In genomic region chr18:59139615-59140286, GRCh38 we compare ENCODE assay signal across 8 cellular contexts. TPM values are rescaled to one million over a fixed set of nuclear protein-coding genes. Genes with fewer than 3 reads are reported as not detected.
DNase-seq lines count a peak whose midpoint lies in the region; ATAC-seq and TF ChIP-seq lines count a peak whose summit lies in the region.

SEC11C (plus strand) TSS chr18:59139884; CDS start chr18:59139949, 65 bp downstream.

- H3K4me1 Mint-ChIP-seq in WTC11, result peaks cover 21% of the 10 kb centered on the region

- TF ChIP-seq POLR2A in spleen (IDR thresholded peaks at IDR 0.05), result no peak

- peaks cover 5% of the 10 kb centered on the region; the same call in 1 of the 2 replicates for H3K9me3 Mint-ChIP-seq in WTC11

- H3K4me3 ChIP-seq in AG04449 (ENCODE audit: low read depth, low read length) (peak within 1 kb of the TSS; percentile 78), spleen (peak within 1 kb of the TSS; percentile 71 to 99 (median 92))

- peaks cover 11 to 42% (median 29%) of the 10 kb centered on the region in 6 donors for H3K4me1 ChIP-seq in spleen

- H3K27ac ChIP-seq in caudate nucleus (ENCODE audit: low read depth, low read length), result peak within 1 kb of the TSS; percentile 94
- H3K27ac ChIP-seq in spleen, result peak within 1 kb of the TSS; percentile 84 to 95 (median 92)

- H3K27me3 Mint-ChIP-seq in WTC11 (ENCODE audit: low read depth), result peaks cover 26% of the 10 kb centered on the region

- CTCF ChIA-PET in AG04449 (lab: Yijun Ruan, JAX), result interaction anchor here (0.7 to 1.4 kb wide), 2 partner anchors 67 to 262 kb away, joined by 3 to 4 read pairs; no protein-coding TSS in a partner anchor
- CTCF ChIA-PET in WTC11 (lab: Charles Lee), result interaction anchor here (1.0 to 2.3 kb wide), 6 partner anchors 56 to 371 kb away, joined by 3 to 7 read pairs (median 5); no protein-coding TSS in a partner anchor

- intact Hi-C loops in spleen (cut with DNase I; ENCODE audit: low total_unique reads), result no loop called here

- H3K27me3 ChIP-seq in spleen (replicated peaks in 1 of 7), result peaks cover 0 to 8% (median 0%) of the 10 kb centered on the region in 7 donors

- DNase-seq in AG04449 (ENCODE audit: low read depth, low spot score), result peak; percentile 65
- peak; percentile 85 for DNase-seq in NCI-H226
- peak; percentile 96 for DNase-seq in WTC11 (ENCODE audit: low spot score)
- peak; percentile 85 to 99 (median 96) for DNase-seq in caudate nucleus (lab: John Stamatoyannopoulos, UW)
- DNase-seq in inferior parietal cortex (ENCODE audit: extremely low spot score), result peak; percentile 96
- peak; percentile 99 for DNase-seq in spleen

- H3K36me3 Mint-ChIP-seq in WTC11, result no peaks in the 10 kb centered on the region

- no peaks in the 10 kb centered on the region for H3K36me3 ChIP-seq in spleen

- H3K4me3 Mint-ChIP-seq in WTC11, result peak within 1 kb of the TSS; percentile 91

- TF ChIP-seq CTCF in AG04449 (IDR thresholded peaks at IDR 0.05; ENCODE audit: insufficient read depth, low read length, missing control alignments) (no peak), WTC11 (IDR thresholded peaks at IDR 0.05) (no peak), spleen (IDR thresholded peaks at IDR 0.05 in 8 of 11, conservative IDR thresholded peaks at IDR 0.05 in 3 of 11) (peak in 1 of 11 experiments; percentile 19)

- 0 to 1% (median 0%) methylated on average over 32 to 55 of the region's 55 CpGs for whole genome bisulfite sequencing in spleen, 5 donors

- ATAC-seq in GM18909 (IDR thresholded peaks at IDR 0.05; ENCODE audit: poor library complexity, unreplicated experiment) (peak; percentile 83), HG03175 (IDR thresholded peaks at IDR 0.05; ENCODE audit: unreplicated experiment) (peak; percentile 81), WTC11 (peak; percentile 97)

- POLR2A ChIA-PET in AG04449 (lab: Yijun Ruan, JAX) (no interaction called here), WTC11 (lab: Charles Lee) (interaction anchor here (0.6 to 0.7 kb wide), 2 partner anchors 9 to 275 kb away, joined by 3 read pairs; partner anchors contain the start of gene ZNF532)

- no peaks in the 10 kb centered on the region for H3K9me3 ChIP-seq in spleen

- peak within 1 kb of the TSS; percentile 90 for H3K27ac Mint-ChIP-seq in WTC11

TF ChIP-seq in WTC11, 78 proteins besides CTCF, POLR2A, EP300 and RAD21 (continues in another document):
- TF ChIP-seq SP1 (CRISPR knock-in tag; conservative IDR thresholded peaks at IDR 0.05) (peak; percentile 85), ETV6 (CRISPR knock-in tag; IDR thresholded peaks at IDR 0.05) (0 out of 2 replicates have a peak, but pooled peaks have one; percentile 16), SMAD4 (CRISPR knock-in tag; IDR thresholded peaks at IDR 0.05) (no peak), PREB (CRISPR knock-in tag; IDR thresholded peaks at IDR 0.05; ENCODE audit: borderline replicate concordance) (no peak), GABPB1 (CRISPR knock-in tag; IDR thresholded peaks at IDR 0.05) (no peak), MAX (CRISPR knock-in tag; IDR thresholded peaks at IDR 0.05) (peak; percentile 48), ESRRA (CRISPR knock-in tag; IDR thresholded peaks at IDR 0.05; ENCODE audit: borderline replicate concordance) (0 out of 2 replicates have a peak, but pooled peaks have one; percentile 24), CREM (CRISPR knock-in tag; IDR thresholded peaks at IDR 0.05) (peak; percentile 79; the same call in 1 of the 2 replicates), ERG (CRISPR knock-in tag; IDR thresholded peaks at IDR 0.05) (0 out of 2 replicates have a peak, but pooled peaks have one; percentile 37), ZNF423 (CRISPR knock-in tag; IDR thresholded peaks at IDR 0.05) (no peak), FOXK1 (CRISPR knock-in tag; IDR thresholded peaks at IDR 0.05) (peak; percentile 59; the same call in 1 of the 2 replicates), ZNF512 (CRISPR knock-in tag; IDR thresholded peaks at IDR 0.05; ENCODE audit: borderline replicate concordance) (no peak), E2F5 (CRISPR knock-in tag; IDR thresholded peaks at IDR 0.05) (no peak)
- TF ChIP-seq, protein P1, sequence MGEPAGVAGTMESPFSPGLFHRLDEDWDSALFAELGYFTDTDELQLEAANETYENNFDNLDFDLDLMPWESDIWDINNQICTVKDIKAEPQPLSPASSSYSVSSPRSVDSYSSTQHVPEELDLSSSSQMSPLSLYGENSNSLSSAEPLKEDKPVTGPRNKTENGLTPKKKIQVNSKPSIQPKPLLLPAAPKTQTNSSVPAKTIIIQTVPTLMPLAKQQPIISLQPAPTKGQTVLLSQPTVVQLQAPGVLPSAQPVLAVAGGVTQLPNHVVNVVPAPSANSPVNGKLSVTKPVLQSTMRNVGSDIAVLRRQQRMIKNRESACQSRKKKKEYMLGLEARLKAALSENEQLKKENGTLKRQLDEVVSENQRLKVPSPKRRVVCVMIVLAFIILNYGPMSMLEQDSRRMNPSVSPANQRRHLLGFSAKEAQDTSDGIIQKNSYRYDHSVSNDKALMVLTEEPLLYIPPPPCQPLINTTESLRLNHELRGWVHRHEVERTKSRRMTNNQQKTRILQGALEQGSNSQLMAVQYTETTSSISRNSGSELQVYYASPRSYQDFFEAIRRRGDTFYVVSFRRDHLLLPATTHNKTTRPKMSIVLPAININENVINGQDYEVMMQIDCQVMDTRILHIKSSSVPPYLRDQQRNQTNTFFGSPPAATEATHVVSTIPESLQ (CRISPR knock-in tag; IDR thresholded peaks at IDR 0.05), result no peak

RNA-seq across cellular contexts. Expression of gene SEC11C, which starts in this region (rescaled TPM):
- 44.3 to 49.5 TPM (median 45.9 TPM) in 3 replicates for total RNA-seq in WTC11 (2021)
- total RNA-seq in spleen, result 100 to 1,000 TPM in 1 of 7 donors, 10 to 100 TPM in 6; 36.7 to 117 (median 59.0) TPM
- 10 to 100 TPM; 48.7 to 72.8 (median 68.3) TPM for polyA plus RNA-seq in spleen

Comparison
In these comparisons a context has a peak if more than half of its experiments do, and no peak if none do; other contexts are left out.
1. Peak in every context shown above with its lines: DNase-seq, ATAC-seq, H3K4me3 ChIP-seq and H3K27ac ChIP-seq.